22 cellular contexts compared by ENCODE assay signal in the genomic region with DNA sequence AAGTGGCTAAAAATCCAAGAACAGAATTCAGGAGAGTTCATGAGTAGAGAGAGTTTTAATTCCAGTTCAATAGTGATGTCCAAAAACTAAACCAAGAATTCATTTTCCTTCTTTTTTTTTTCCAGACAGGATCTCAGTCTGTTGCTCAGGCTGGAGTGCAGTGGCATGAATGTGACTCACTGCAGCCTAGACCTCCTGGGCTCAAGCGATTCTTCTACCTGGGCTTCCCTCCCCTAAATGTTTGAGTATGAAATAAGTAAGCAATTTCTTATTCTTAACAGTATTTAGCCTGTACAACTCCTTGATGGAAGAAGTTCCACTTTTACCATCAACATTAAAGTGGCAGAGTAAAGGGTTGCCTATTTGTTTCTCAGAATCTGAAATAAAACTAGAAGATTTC. TPM values are rescaled to one million over a fixed set of nuclear protein-coding genes. Genes with fewer than 3 reads are reported as not detected.
A peak's percentile ranks its signal among the peaks of the same experiment; 100 is the strongest.
DNase-seq lines count a peak whose midpoint lies in the region; ATAC-seq, FAIRE-seq and TF ChIP-seq lines count a peak whose summit lies in the region.
"Had no signal": no experiment of that assay in that cellular context is flagged by ENCODE, and none has a peak within 500 bp of the region (broad histone marks: within the 10 kb centered on the region; RNA-seq: fewer than 3 reads in every experiment).

No MANE protein-coding gene starts in this region.

- H3K27me3 Mint-ChIP-seq in T-helper 17 cell: no peaks in the 10 kb centered on the region
- no peaks in the 10 kb centered on the region for H3K27me3 Mint-ChIP-seq in activated naive CD4-positive, alpha-beta T cell treated with anti-CD3 and anti-CD28 coated beads, Interleukin-2, amount 10 ng/mL, durations not matched to agents 7 days and 5 days

- no peak overlapping the region for H3K4me3 Mint-ChIP-seq in T-helper 17 cell
- no peak overlapping the region for H3K4me3 Mint-ChIP-seq in activated naive CD4-positive, alpha-beta T cell treated with anti-CD3 and anti-CD28 coated beads, Interleukin-2, amount 10 ng/mL, durations not matched to agents 7 days and 5 days
- H3K4me3 Mint-ChIP-seq: CD8-positive, alpha-beta T cell; GM23338 had no signal

- no peak overlapping the region for H3K9ac ChIP-seq in smooth muscle cell (ENCODE audit: low read depth)
- H3K9ac ChIP-seq: KMS-11 had no signal

- peaks cover 10% of the 10 kb centered on the region for H3K36me3 Mint-ChIP-seq in T-helper 17 cell (ENCODE audit: low read depth)
- H3K36me3 Mint-ChIP-seq in activated naive CD4-positive, alpha-beta T cell treated with anti-CD3 and anti-CD28 coated beads, Interleukin-2, amount 10 ng/mL, durations not matched to agents 7 days and 5 days: peaks cover 41% of the 10 kb centered on the region

- no peak for ATAC-seq in T-helper 17 cell
- no peak for ATAC-seq in HG03432 (IDR thresholded peaks at IDR 0.05; ENCODE audit: unreplicated experiment)
- no peak for ATAC-seq in GM21576 (IDR thresholded peaks at IDR 0.05; ENCODE audit: unreplicated experiment)
- ATAC-seq: CD8-positive, alpha-beta T cell; GM23338; SK-N-SH treated with all-trans-retinoic acid at 6 μM for 48 hours had no signal

- peak; percentile 74 for FAIRE-seq in GM19239 (lab: Jason Lieb, UNC)

- CTCF ChIA-PET in activated naive CD4-positive, alpha-beta T cell treated with anti-CD3 and anti-CD28 coated beads, Interleukin-2, amount 10 ng/mL, durations not matched to agents 7 days and 5 days (lab: Charles Lee): no interaction called here

- H3K79me2 ChIP-seq in smooth muscle cell (ENCODE audit: low read depth): peaks cover 29% of the 10 kb centered on the region

- no peak for DNase-seq in GM19239 (ENCODE audit: insufficient read length, low spot score)
- DNase-seq in T-helper 17 cell: no peak
- DNase-seq in glomerular visceral epithelial cell (ENCODE audit: extremely low spot score): peak; percentile 28
- DNase-seq in smooth muscle cell (lab: John Stamatoyannopoulos, UW; ENCODE audit: unreplicated experiment): no peak
- DNase-seq in activated naive CD4-positive, alpha-beta T cell treated with anti-CD3 and anti-CD28 coated beads, Interleukin-2, amount 10 ng/mL, durations not matched to agents 7 days and 5 days: no peak
- DNase-seq: CD8-positive, alpha-beta T cell; GDM1; IMR-90; MV-4-11; NCI-H1694; NCI-H2081; NCI-H2171; NCI-H345; NCI-H524; NCI-H774; NK-92 treated with Interleukin-12 subunit alpha and Interleukin-12 subunit beta, amount 100 ng/mL, for 24 hours had no signal

- no peaks in the 10 kb centered on the region for H3F3A ChIP-seq in smooth muscle cell (ENCODE audit: low read depth)

- peaks cover 6% of the 10 kb centered on the region for H3K36me3 ChIP-seq in smooth muscle cell (ENCODE audit: low read depth)

- no peak overlapping the region for H3K4me3 ChIP-seq in smooth muscle cell
- H3K4me3 ChIP-seq: GM23338, HAP-1 had no signal

- H2AFZ ChIP-seq in smooth muscle cell (ENCODE audit: low read depth): no peak overlapping the region
- H2AFZ ChIP-seq: GM23338 had no signal

- 76% methylated on average over 1 of the region's 1 CpG for WGBS in smooth muscle cell (ENCODE audit: low lambda C conversion rate)

- peaks cover 48% of the 10 kb centered on the region for H3K4me1 Mint-ChIP-seq in T-helper 17 cell
- H3K4me1 Mint-ChIP-seq in activated naive CD4-positive, alpha-beta T cell treated with anti-CD3 and anti-CD28 coated beads, Interleukin-2, amount 10 ng/mL, durations not matched to agents 7 days and 5 days: peaks cover 61% of the 10 kb centered on the region

- H3K27me3 ChIP-seq in smooth muscle cell (ENCODE audit: low read depth): no peaks in the 10 kb centered on the region

- peak overlapping the region; percentile 24 for H3K27ac ChIP-seq in smooth muscle cell (ENCODE audit: low read depth)
- H3K27ac ChIP-seq: KMS-11 had no signal

- no peaks in the 10 kb centered on the region for H3K9me3 Mint-ChIP-seq in activated naive CD4-positive, alpha-beta T cell treated with anti-CD3 and anti-CD28 coated beads, Interleukin-2, amount 10 ng/mL, durations not matched to agents 7 days and 5 days
- H3K9me3 Mint-ChIP-seq: CD8-positive, alpha-beta T cell had no signal

- H4K20me1 ChIP-seq in smooth muscle cell (ENCODE audit: low read depth): peaks cover 6% of the 10 kb centered on the region

- peak overlapping the region; percentile 51 for H3K27ac Mint-ChIP-seq in T-helper 17 cell
- H3K27ac Mint-ChIP-seq in activated naive CD4-positive, alpha-beta T cell treated with anti-CD3 and anti-CD28 coated beads, Interleukin-2, amount 10 ng/mL, durations not matched to agents 7 days and 5 days: no peak overlapping the region
- H3K27ac Mint-ChIP-seq: CD8-positive, alpha-beta T cell; GM23338 had no signal

- no peak for TF ChIP-seq CTCF in smooth muscle cell (IDR thresholded peaks at IDR 0.05; ENCODE audit: borderline replicate concordance, insufficient read depth, poor library complexity, severe bottlenecking)

- H3K4me2 ChIP-seq in smooth muscle cell: no peak overlapping the region
- H3K4me2 ChIP-seq: GM23338, KMS-11 had no signal

- H3K4me1 ChIP-seq in smooth muscle cell (ENCODE audit: low read depth): peaks cover 16% of the 10 kb centered on the region

- H3K9me3 ChIP-seq in T-helper 17 cell (ENCODE audit: control insufficient read depth, low read length, poor library complexity, severe bottlenecking) (no peaks in the 10 kb centered on the region), smooth muscle cell (replicated peaks; ENCODE audit: low read depth) (no peaks in the 10 kb centered on the region)
- H3K9me3 ChIP-seq: HAP-1 had no signal

RNA-seq across cellular contexts. Expression of a gene that starts 3.8 kb away (rescaled TPM):
- total RNA-seq in T-helper 17 cell (100 to 1,000 TPM; 192 to 215 TPM), smooth muscle cell (181 and 291 TPM in 2 replicates)
- polyA plus RNA-seq in smooth muscle cell: 270 and 284 TPM in 2 replicates

RNA-seq across cellular contexts. Expression of a gene that starts 15.7 kb away (rescaled TPM):
- 10 to 100 TPM; 18.2 to 27.3 TPM for total RNA-seq in T-helper 17 cell
- 45.6 and 50.9 TPM in 2 replicates for total RNA-seq in smooth muscle cell
- polyA plus RNA-seq in smooth muscle cell: 47.3 and 76.7 TPM in 2 replicates

RNA-seq across cellular contexts. Expression of a gene that starts 51.9 kb away (rescaled TPM):
- total RNA-seq in T-helper 17 cell: 10 to 100 TPM; 64.9 to 67.1 TPM
- 21.9 and 22.4 TPM in 2 replicates for total RNA-seq in smooth muscle cell
- polyA plus RNA-seq in smooth muscle cell: 6.4 and 7.7 TPM in 2 replicates
